ENCODE assay signal across 15 cellular contexts in the genomic region with DNA sequence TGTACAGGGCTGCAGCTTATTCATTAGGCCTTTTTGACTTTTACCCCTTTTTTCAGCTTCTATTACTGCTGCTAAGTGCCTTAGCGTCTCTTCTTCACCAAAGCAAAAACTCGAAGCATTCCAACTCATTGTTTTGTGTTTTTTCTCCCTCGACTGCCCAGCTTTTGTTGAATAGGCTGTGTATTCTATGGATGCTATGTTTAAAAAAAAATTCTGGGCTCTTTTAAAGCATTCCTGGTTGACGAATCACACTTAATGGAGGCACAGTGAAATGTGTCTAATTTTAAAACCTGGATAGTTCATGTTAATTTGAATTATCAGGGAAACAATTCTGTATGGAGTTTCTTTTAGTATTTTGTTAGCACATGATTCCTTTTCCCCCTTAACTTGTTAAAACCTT. TPM values are rescaled to one million over a fixed set of nuclear protein-coding genes. Genes with fewer than 3 reads are reported as not detected.
A peak's percentile ranks its signal among the peaks of the same experiment; 100 is the strongest.
DNase-seq lines count a peak whose midpoint lies in the region; ATAC-seq and TF ChIP-seq lines count a peak whose summit lies in the region.
"Had no signal": no experiment of that assay in that cellular context is flagged by ENCODE, and none has a peak within 500 bp of the region (broad histone marks: within the 10 kb centered on the region; RNA-seq: fewer than 3 reads in every experiment).

No MANE protein-coding gene starts in this region.

- peaks cover 46% of the 10 kb centered on the region for H3K4me1 Mint-ChIP-seq in endodermal cell
- peaks cover 8% of the 10 kb centered on the region for H3K4me1 Mint-ChIP-seq in neural progenitor cell

- H3K36me3 ChIP-seq in PC-9 (ENCODE audit: low read depth) (peaks cover 14% of the 10 kb centered on the region), endodermal cell (ENCODE audit: control insufficient read depth, insufficient read depth, low read length) (peaks cover 27% of the 10 kb centered on the region), neural progenitor cell (no peaks in the 10 kb centered on the region)

- H2AFZ ChIP-seq in PC-9 (no peak overlapping the region), neural progenitor cell (replicated peaks) (no peak overlapping the region)

- intact Hi-C loops in PC-9 (cut with micrococcal nuclease; ENCODE audit: unreplicated experiment): loop anchor here (5.0 kb wide), 1 partner anchor 162 kb away; no protein-coding TSS in a partner anchor

- in situ Hi-C loops in GM13977 (cut with MboI; ENCODE audit: low pct_unique_long_range_greater_than_20kb, low sequenced_read_pairs, unreplicated experiment): no loop called here

- H3K4me2 ChIP-seq in PC-9 (peak overlapping the region; percentile 30), neural progenitor cell (peak overlapping the region; percentile 7)

- H3K4me1 ChIP-seq in PC-9 (replicated peaks; ENCODE audit: insufficient read depth): peaks cover 55% of the 10 kb centered on the region
- H3K4me1 ChIP-seq in endodermal cell (ENCODE audit: control insufficient read depth, insufficient read depth, low read length): peaks cover 10% of the 10 kb centered on the region
- H3K4me1 ChIP-seq in neural progenitor cell: peaks cover 52% of the 10 kb centered on the region

- H4K20me1 ChIP-seq in PC-9 (ENCODE audit: insufficient read depth) (peaks cover 14% of the 10 kb centered on the region), neural progenitor cell (ENCODE audit: low read depth) (peaks cover 13% of the 10 kb centered on the region)

- H3F3A ChIP-seq in PC-9 (ENCODE audit: insufficient read depth, low read depth): peaks cover 21% of the 10 kb centered on the region
- H3F3A ChIP-seq in neural progenitor cell (ENCODE audit: low read depth): peaks cover 11% of the 10 kb centered on the region

- H3K79me2 ChIP-seq in PC-9 (ENCODE audit: low read depth) (peaks cover 92% of the 10 kb centered on the region), neural progenitor cell (ENCODE audit: low read depth) (peaks cover 100% of the 10 kb centered on the region)

- 0 out of 2 replicates have a peak overlapping the region, but pooled peaks have one; percentile 9 for H3K27ac ChIP-seq in PC-9
- H3K27ac ChIP-seq in endodermal cell (ENCODE audit: low read depth, low read length): peak overlapping the region; percentile 3
- H3K27ac ChIP-seq in neural progenitor cell: peak overlapping the region; percentile 80
- H3K27ac ChIP-seq: stomach had no signal

- H3K4me3 Mint-ChIP-seq in endodermal cell: no peak overlapping the region
- H3K4me3 Mint-ChIP-seq in neural progenitor cell: no peak overlapping the region
- H3K4me3 Mint-ChIP-seq: activated T-cell treated with anti-CD3 and anti-CD28 coated beads, Interleukin-2, amount 50 U/mL, for 24 hours; CD14-positive monocyte had no signal

- H3K27me3 ChIP-seq in PC-9 (ENCODE audit: insufficient read depth, low read depth): no peaks in the 10 kb centered on the region
- no peaks in the 10 kb centered on the region for H3K27me3 ChIP-seq in endodermal cell (ENCODE audit: control insufficient read depth, insufficient read depth, low read length, poor library complexity, severe bottlenecking)
- H3K27me3 ChIP-seq in neural progenitor cell: no peaks in the 10 kb centered on the region
- H3K27me3 ChIP-seq: stomach had no signal

- H3K27ac Mint-ChIP-seq in endodermal cell: peak overlapping the region; percentile 74
- H3K27ac Mint-ChIP-seq in neural progenitor cell: no peak overlapping the region
- H3K27ac Mint-ChIP-seq: activated T-cell treated with anti-CD3 and anti-CD28 coated beads, Interleukin-2, amount 50 U/mL, for 24 hours had no signal

- 71 to 77% methylated on average over 1 to 4 of the region's 4 CpGs for WGBS in endodermal cell (ENCODE audit: insufficient coverage in 1 of 2, insufficient read length in 1 of 2), 2 experiments

- H3K9ac ChIP-seq in endodermal cell (ENCODE audit: extremely low read depth, low read length, poor library complexity, severe bottlenecking): no peak overlapping the region
- no peak overlapping the region for H3K9ac ChIP-seq in neural progenitor cell

- H3K9me3 Mint-ChIP-seq in endodermal cell (no peaks in the 10 kb centered on the region), neural progenitor cell (peaks cover 3% of the 10 kb centered on the region)
- H3K9me3 Mint-ChIP-seq: activated T-cell treated with anti-CD3 and anti-CD28 coated beads, Interleukin-2, amount 50 U/mL, for 24 hours; CD14-positive monocyte had no signal

- CTCF ChIA-PET in PC-9 (lab: Charles Lee): no interaction called here

- BruUV-seq in PC-9 (replicated peaks; lab: Mats Ljungman, UMichigan): no TSS peak

- H3K36me3 Mint-ChIP-seq in endodermal cell (ENCODE audit: low read depth) (peaks cover 31% of the 10 kb centered on the region), neural progenitor cell (peaks cover 32% of the 10 kb centered on the region)

- no peak overlapping the region for H3K4me3 ChIP-seq in PC-9
- no peak overlapping the region for H3K4me3 ChIP-seq in endodermal cell (ENCODE audit: low read length)
- H3K4me3 ChIP-seq in neural progenitor cell: no peak overlapping the region
- H3K4me3 ChIP-seq: stomach had no signal

- DNase-seq in EH (ENCODE audit: low read depth) (peak; percentile 78), PC-9 (peak; percentile 7 to 49), endodermal cell (no peak), neural progenitor cell (ENCODE audit: low spot score) (peak; percentile 62), GM13977 (ENCODE audit: low spot score) (no peak), H4 (ENCODE audit: low spot score) (no peak)
- no peak for DNase-seq in effector CD4-positive, alpha-beta T cell
- DNase-seq: activated T-cell treated with anti-CD3 and anti-CD28 coated beads, Interleukin-2, amount 50 U/mL, for 24 hours; amniotic stem cell; GF-D8; NCI-H2081 treated with DMSO at 0.1 percent for 48 hours; NK-92 treated with Interleukin-12 subunit alpha and Interleukin-12 subunit beta, amount 100 ng/mL, for 24 hours; stomach had no signal

- no peak for ATAC-seq in GM21528 (IDR thresholded peaks at IDR 0.05; ENCODE audit: low FRiP score, unreplicated experiment)

- H3K9me3 ChIP-seq in PC-9 (ENCODE audit: insufficient read depth, low read depth): no peaks in the 10 kb centered on the region
- no peaks in the 10 kb centered on the region for H3K9me3 ChIP-seq in endodermal cell (ENCODE audit: control insufficient read depth, low read length)
- H3K9me3 ChIP-seq in neural progenitor cell (ENCODE audit: low read depth): no peaks in the 10 kb centered on the region
- H3K9me3 ChIP-seq: stomach had no signal

- POLR2A ChIA-PET in PC-9 (lab: Charles Lee; ENCODE audit: unreplicated experiment): interaction anchor here (0.6 to 0.9 kb wide), 2 partner anchors 28 to 185 kb away, joined by 10 to 11 read pairs; no protein-coding TSS in a partner anchor

- TF ChIP-seq CTCF in PC-9 (conservative IDR thresholded peaks at IDR 0.05) (no peak), endodermal cell (conservative IDR thresholded peaks at IDR 0.05) (no peak), neural progenitor cell (IDR thresholded peaks at IDR 0.05) (no peak), GM13977 (IDR thresholded peaks at IDR 0.05; ENCODE audit: extremely low read depth, insufficient read depth, missing control alignments) (no peak)

- H3K9me2 ChIP-seq in PC-9 (ENCODE audit: insufficient read depth): no peaks in the 10 kb centered on the region

- H3K27me3 Mint-ChIP-seq in endodermal cell (ENCODE audit: insufficient read depth) (no peaks in the 10 kb centered on the region), neural progenitor cell (ENCODE audit: insufficient read depth, low read depth) (no peaks in the 10 kb centered on the region)
- H3K27me3 Mint-ChIP-seq: activated T-cell treated with anti-CD3 and anti-CD28 coated beads, Interleukin-2, amount 50 U/mL, for 24 hours had no signal

RNA-seq across cellular contexts. Expression of gene KTN1, which starts 29.7 kb away (rescaled TPM):
- total RNA-seq in PC-9 (2021) (188 and 250 TPM in 2 replicates), endodermal cell (100 to 1,000 TPM; 215 to 239 TPM), neural progenitor cell (ENCODE audit: low replicate concordance) (136 and 191 TPM in 2 replicates)
- polyA plus RNA-seq in endodermal cell (2013, experiment 1 of 2): 109 TPM
- 125 TPM for polyA plus RNA-seq in endodermal cell (2013, experiment 2 of 2)
- 75.7 and 77.4 TPM in 2 replicates for total RNA-seq in H4 (2014; rRNA removed; shearing (Covaris generic))

Comparison
In these comparisons a context has a peak if more than half of its experiments do, and no peak if none do; other contexts are left out.
1. DNase-seq: peak in EH (single experiment), PC-9 (2 of 2) and neural progenitor cell (single experiment); none in endodermal cell (single experiment), effector CD4-positive, alpha-beta T cell (single experiment), GM13977 (single experiment) and H4 (single experiment).
2. H3K27ac ChIP-seq: peak in every context shown above with its lines; median percentile 80 in neural progenitor cell; 9 in PC-9; 3 in endodermal cell.